Comparison of ENCODE assay signal across 8 cellular contexts in the genomic region with DNA sequence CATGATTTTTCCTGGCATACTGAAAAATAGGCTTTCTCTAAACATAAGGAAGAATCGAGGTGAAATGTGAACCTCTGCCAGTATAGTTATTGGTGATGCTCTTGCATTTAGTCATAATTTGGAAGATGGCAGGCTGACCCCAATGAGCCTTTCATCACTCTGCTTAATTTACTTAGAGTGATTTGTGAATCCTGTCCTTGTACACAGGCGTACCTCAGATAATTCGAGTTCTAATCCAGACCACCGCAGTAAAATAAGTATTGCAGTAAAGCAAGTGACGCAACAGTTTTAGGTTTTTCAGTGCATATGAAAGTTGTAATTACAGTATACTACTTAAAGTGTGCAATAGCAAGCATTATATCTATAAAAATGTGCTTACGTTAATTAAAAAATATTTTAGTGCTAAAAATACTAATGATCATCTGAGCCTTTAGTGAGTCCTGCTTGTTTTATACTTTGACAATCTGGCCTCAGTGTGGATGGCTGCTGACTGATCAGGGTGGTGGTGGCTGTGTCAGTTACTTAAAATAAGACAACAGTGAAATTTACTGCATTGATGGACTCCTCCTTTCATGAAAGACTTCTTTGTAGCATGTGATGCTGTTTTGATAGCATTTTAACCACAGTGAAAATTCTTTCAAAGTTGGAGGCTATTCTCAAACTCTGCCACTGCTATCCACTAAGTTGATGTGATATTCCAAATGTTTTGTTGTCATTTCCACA. TPM values are rescaled to one million over a fixed set of nuclear protein-coding genes. Genes with fewer than 3 reads are reported as not detected.
A peak's percentile ranks its signal among the peaks of the same experiment; 100 is the strongest.
DNase-seq lines count a peak whose midpoint lies in the region; ATAC-seq and TF ChIP-seq lines count a peak whose summit lies in the region.

No MANE protein-coding gene starts in this region.

- peaks cover 31% of the 10 kb centered on the region for H3K4me1 ChIP-seq in CD4-positive, alpha-beta memory T cell (ENCODE audit: insufficient read depth, low read length)
- peaks cover 45% of the 10 kb centered on the region for H3K4me1 ChIP-seq in OCI-LY1 (ENCODE audit: insufficient read depth, low read length, severe bottlenecking)

- intact Hi-C loops in CD4-positive, alpha-beta memory T cell (cut with micrococcal nuclease) = loop anchor here (2.0 kb wide), 1 partner anchor 913 kb away; no protein-coding TSS in a partner anchor
- intact Hi-C loops in posterior vena cava (cut with DNase I) = no loop called here

- H3K9me3 ChIP-seq in CD4-positive, alpha-beta memory T cell (ENCODE audit: control insufficient read depth in 1 of 2, low read length in 2 of 2) = no peaks in the 10 kb centered on the region
- H3K9me3 ChIP-seq in OCI-LY1 (ENCODE audit: low read length) = no peaks in the 10 kb centered on the region
- peaks cover 4% of the 10 kb centered on the region for H3K9me3 ChIP-seq in neural cell (ENCODE audit: low read length)

- POLR2A ChIA-PET in CD4-positive, alpha-beta memory T cell (lab: Charles Lee; ENCODE audit: partially characterized antibody) = no interaction called here

- peaks cover 21 to 51% (median 38%) of the 10 kb centered on the region in 4 donors for H3K4me1 Mint-ChIP-seq in CD4-positive, alpha-beta memory T cell
- H3K4me1 Mint-ChIP-seq in effector memory CD8-positive, alpha-beta T cell (ENCODE audit: low read depth in 2 of 2) = peaks cover 22 to 37% of the 10 kb centered on the region in 2 donors

- H3K27me3 ChIP-seq in CD4-positive, alpha-beta memory T cell (ENCODE audit: insufficient read depth, low read length) = no peaks in the 10 kb centered on the region
- H3K27me3 ChIP-seq in OCI-LY1 (ENCODE audit: insufficient read depth, low read length) = no peaks in the 10 kb centered on the region
- no peaks in the 10 kb centered on the region for H3K27me3 ChIP-seq in neural cell (ENCODE audit: insufficient read depth, low read depth, low read length)

- H4K20me1 ChIP-seq in OCI-LY1 (ENCODE audit: insufficient read depth, low read length) = no peaks in the 10 kb centered on the region
- H4K20me1 ChIP-seq in neural cell (ENCODE audit: insufficient read depth) = no peaks in the 10 kb centered on the region

- in situ Hi-C loops in ACHN (cut with HindIII; ENCODE audit: low pct_ligation_motif_present, low pct_unique_long_range_greater_than_20kb, low sequenced_read_pairs) = no loop called here

- TF ChIP-seq CTCF in OCI-LY1 (IDR thresholded peaks at IDR 0.05; ENCODE audit: low read length) (no peak), neural cell (IDR thresholded peaks at IDR 0.05; ENCODE audit: poor library complexity, severe bottlenecking) (no peak)

- H2AFZ ChIP-seq in OCI-LY1 (ENCODE audit: low read length) (no peak overlapping the region), neural cell (ENCODE audit: low read depth, low read length) (peak overlapping the region; percentile 82)

- peak overlapping the region; percentile 70 for H3K27ac ChIP-seq in CD4-positive, alpha-beta memory T cell (ENCODE audit: low read depth, low read length)
- peak overlapping the region; percentile 84 for H3K27ac ChIP-seq in OCI-LY1 (ENCODE audit: low read depth, low read length, poor library complexity, severe bottlenecking)
- peak overlapping the region; percentile 96 for H3K27ac ChIP-seq in neural cell (ENCODE audit: low read length)

- H3K9me2 ChIP-seq in OCI-LY1 (ENCODE audit: low read depth, low read length) (no peaks in the 10 kb centered on the region), neural cell (ENCODE audit: insufficient read depth, low read length) (no peaks in the 10 kb centered on the region)

- no peaks in the 10 kb centered on the region for H3K36me3 ChIP-seq in CD4-positive, alpha-beta memory T cell (ENCODE audit: insufficient read depth, low read length)
- H3K36me3 ChIP-seq in OCI-LY1 (ENCODE audit: insufficient read depth, low read length) (peaks cover 21% of the 10 kb centered on the region), neural cell (ENCODE audit: insufficient read depth, low read length) (no peaks in the 10 kb centered on the region)

- CTCF ChIA-PET in CD4-positive, alpha-beta memory T cell (lab: Charles Lee; ENCODE audit: partially characterized antibody) = no interaction called here

- no peaks in the 10 kb centered on the region for H3K9me3 Mint-ChIP-seq in CD4-positive, alpha-beta memory T cell
- no peaks in the 10 kb centered on the region for H3K9me3 Mint-ChIP-seq in effector memory CD8-positive, alpha-beta T cell

- H3K27me3 Mint-ChIP-seq in CD4-positive, alpha-beta memory T cell = no peaks in the 10 kb centered on the region
- H3K27me3 Mint-ChIP-seq in effector memory CD8-positive, alpha-beta T cell = no peaks in the 10 kb centered on the region

- peaks cover 4 to 18% of the 10 kb centered on the region in 2 donors for H3K36me3 Mint-ChIP-seq in CD4-positive, alpha-beta memory T cell
- peaks cover 13% of the 10 kb centered on the region for H3K36me3 Mint-ChIP-seq in effector memory CD8-positive, alpha-beta T cell (ENCODE audit: insufficient read depth)

- H3K27ac Mint-ChIP-seq in CD4-positive, alpha-beta memory T cell = peak overlapping the region; percentile 90 to 98 (median 93)
- peak overlapping the region; percentile 75 to 94 for H3K27ac Mint-ChIP-seq in effector memory CD8-positive, alpha-beta T cell

- peak overlapping the region; percentile 84 to 91 (median 90) for H3K4me3 Mint-ChIP-seq in CD4-positive, alpha-beta memory T cell
- peak overlapping the region; percentile 78 to 81 for H3K4me3 Mint-ChIP-seq in effector memory CD8-positive, alpha-beta T cell

- peaks cover 34% of the 10 kb centered on the region for H3K79me2 ChIP-seq in OCI-LY1 (ENCODE audit: insufficient read depth, low read length)
- peaks cover 23% of the 10 kb centered on the region for H3K79me2 ChIP-seq in neural cell (replicated peaks; ENCODE audit: insufficient read depth, low read length)

- H3K4me2 ChIP-seq in OCI-LY1 (ENCODE audit: low read length) (peak overlapping the region; percentile 78), neural cell (ENCODE audit: low read length) (peak overlapping the region; percentile 97)

- no peak for TF ChIP-seq EP300 in neural cell (conservative IDR thresholded peaks at IDR 0.05; ENCODE audit: poor library complexity, severe bottlenecking)

- no peak for DNase-seq in CD4-positive, alpha-beta memory T cell
- no peak for DNase-seq in effector memory CD8-positive, alpha-beta T cell
- DNase-seq in ACHN = no peak
- DNase-seq in kidney glomerular epithelial cell (lab: John Stamatoyannopoulos, UW) = no peak
- DNase-seq in posterior vena cava (ENCODE audit: low spot score) = no peak
- DNase-seq in DMS 273 (lab: John Stamatoyannopoulos, UW; ENCODE audit: unreplicated experiment) = no peak

- no peak for TF ChIP-seq RAD21 in neural cell (conservative IDR thresholded peaks at IDR 0.05)

- peak overlapping the region; percentile 54 to 70 for H3K4me3 ChIP-seq in CD4-positive, alpha-beta memory T cell (ENCODE audit: low read length in 2 of 2)
- H3K4me3 ChIP-seq in OCI-LY1 (ENCODE audit: low read depth, low read length, poor library complexity, severe bottlenecking) = peak overlapping the region; percentile 100
- H3K4me3 ChIP-seq in neural cell (ENCODE audit: low read length) = peak overlapping the region; percentile 91

- no peak for ATAC-seq in effector memory CD8-positive, alpha-beta T cell (replicated peaks)

- H3F3A ChIP-seq in OCI-LY1 (ENCODE audit: insufficient read depth, low read length) (no peaks in the 10 kb centered on the region), neural cell (ENCODE audit: insufficient read depth, low read length, poor library complexity, severe bottlenecking) (peaks cover 6% of the 10 kb centered on the region)

- H3K9ac ChIP-seq in OCI-LY1 (ENCODE audit: low read length) (peak overlapping the region; percentile 100), neural cell (ENCODE audit: low read length) (peak overlapping the region; percentile 95)

TF ChIP-seq in neural cell, 6 proteins besides CTCF, POLR2A, EP300 and RAD21:
- TF ChIP-seq, protein P1, sequence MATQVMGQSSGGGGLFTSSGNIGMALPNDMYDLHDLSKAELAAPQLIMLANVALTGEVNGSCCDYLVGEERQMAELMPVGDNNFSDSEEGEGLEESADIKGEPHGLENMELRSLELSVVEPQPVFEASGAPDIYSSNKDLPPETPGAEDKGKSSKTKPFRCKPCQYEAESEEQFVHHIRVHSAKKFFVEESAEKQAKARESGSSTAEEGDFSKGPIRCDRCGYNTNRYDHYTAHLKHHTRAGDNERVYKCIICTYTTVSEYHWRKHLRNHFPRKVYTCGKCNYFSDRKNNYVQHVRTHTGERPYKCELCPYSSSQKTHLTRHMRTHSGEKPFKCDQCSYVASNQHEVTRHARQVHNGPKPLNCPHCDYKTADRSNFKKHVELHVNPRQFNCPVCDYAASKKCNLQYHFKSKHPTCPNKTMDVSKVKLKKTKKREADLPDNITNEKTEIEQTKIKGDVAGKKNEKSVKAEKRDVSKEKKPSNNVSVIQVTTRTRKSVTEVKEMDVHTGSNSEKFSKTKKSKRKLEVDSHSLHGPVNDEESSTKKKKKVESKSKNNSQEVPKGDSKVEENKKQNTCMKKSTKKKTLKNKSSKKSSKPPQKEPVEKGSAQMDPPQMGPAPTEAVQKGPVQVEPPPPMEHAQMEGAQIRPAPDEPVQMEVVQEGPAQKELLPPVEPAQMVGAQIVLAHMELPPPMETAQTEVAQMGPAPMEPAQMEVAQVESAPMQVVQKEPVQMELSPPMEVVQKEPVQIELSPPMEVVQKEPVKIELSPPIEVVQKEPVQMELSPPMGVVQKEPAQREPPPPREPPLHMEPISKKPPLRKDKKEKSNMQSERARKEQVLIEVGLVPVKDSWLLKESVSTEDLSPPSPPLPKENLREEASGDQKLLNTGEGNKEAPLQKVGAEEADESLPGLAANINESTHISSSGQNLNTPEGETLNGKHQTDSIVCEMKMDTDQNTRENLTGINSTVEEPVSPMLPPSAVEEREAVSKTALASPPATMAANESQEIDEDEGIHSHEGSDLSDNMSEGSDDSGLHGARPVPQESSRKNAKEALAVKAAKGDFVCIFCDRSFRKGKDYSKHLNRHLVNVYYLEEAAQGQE (IDR thresholded peaks at IDR 0.05; ENCODE audit: borderline replicate concordance) = no peak
- TF ChIP-seq POLR2AphosphoS5 (IDR thresholded peaks at IDR 0.05) (no peak), MXI1 (conservative IDR thresholded peaks at IDR 0.05; ENCODE audit: poor library complexity, severe bottlenecking) (no peak), SMC3 (conservative IDR thresholded peaks at IDR 0.05; ENCODE audit: poor library complexity) (no peak), EZH2 (IDR thresholded peaks at IDR 0.05; ENCODE audit: borderline replicate concordance, insufficient read depth, low read length, poor library complexity, severe bottlenecking) (no peak), TAF1 (IDR thresholded peaks at IDR 0.05; ENCODE audit: low read depth) (no peak)

RNA-seq across cellular contexts. Expression of a gene that starts 1.7 kb away (rescaled TPM):
- total RNA-seq in CD4-positive, alpha-beta memory T cell = 10 to 100 TPM; 21.5 to 24.8 TPM
- 10 to 100 TPM; 17.8 to 25.0 TPM for polyA plus RNA-seq in CD4-positive, alpha-beta memory T cell
- polyA plus RNA-seq in neural cell = 6.9 and 8.2 TPM in 2 replicates
- 17.9 and 20.7 TPM in 2 replicates for polyA minus RNA-seq in neural cell
- 10 to 100 TPM; 22.5 to 22.7 TPM for total RNA-seq in posterior vena cava

RNA-seq across cellular contexts. Expression of a gene that starts 50.6 kb away (rescaled TPM):
- total RNA-seq in CD4-positive, alpha-beta memory T cell = not detected
- polyA plus RNA-seq in CD4-positive, alpha-beta memory T cell = not detected
- not detected in 2 replicates for polyA plus RNA-seq in neural cell
- not detected in 2 replicates for polyA minus RNA-seq in neural cell
- not detected for total RNA-seq in posterior vena cava
